In genomic region chr12:8698132-8698829, GRCh38 we compare ENCODE assay signal across 8 cellular contexts. TPM values are rescaled to one million over a fixed set of nuclear protein-coding genes. Genes with fewer than 3 reads are reported as not detected.
DNase-seq lines count a peak whose midpoint lies in the region; ATAC-seq and TF ChIP-seq lines count a peak whose summit lies in the region.

No MANE protein-coding gene starts in this region.

- H3K9me3 ChIP-seq in iPS-20b (ENCODE audit: insufficient read depth, low read depth, low read length) (no peaks in the 10 kb centered on the region), smooth muscle cell (replicated peaks; ENCODE audit: low read depth) (no peaks in the 10 kb centered on the region)

- H3K36me3 ChIP-seq in iPS-20b (ENCODE audit: insufficient read depth, low read depth, low read length) (peaks cover 17% of the 10 kb centered on the region), smooth muscle cell (ENCODE audit: low read depth) (no peaks in the 10 kb centered on the region)

- DNase-seq in 8988T: peak; percentile 45
- peak; percentile 11 to 35 (median 16) for DNase-seq in T-helper 2 cell
- peak; percentile 38 for DNase-seq in astrocyte of the spinal cord (ENCODE audit: low read depth, low spot score)
- peak; percentile 47 for DNase-seq in smooth muscle cell (lab: John Stamatoyannopoulos, UW; ENCODE audit: unreplicated experiment)
- no peak for DNase-seq in SKM-1 (lab: John Stamatoyannopoulos, UW; ENCODE audit: unreplicated experiment)

- ATAC-seq in GM18909 (IDR thresholded peaks at IDR 0.05; ENCODE audit: poor library complexity, unreplicated experiment) (peak; percentile 46), HG03432 (IDR thresholded peaks at IDR 0.05; ENCODE audit: unreplicated experiment) (peak; percentile 34)

- peak overlapping the region; percentile 99 for H3K4me2 ChIP-seq in smooth muscle cell

- peaks cover 21% of the 10 kb centered on the region for H3K4me1 ChIP-seq in iPS-20b (ENCODE audit: insufficient read depth, low read length)
- H3K4me1 ChIP-seq in smooth muscle cell (ENCODE audit: low read depth): peaks cover 24% of the 10 kb centered on the region

- peak overlapping the region; percentile 89 for H2AFZ ChIP-seq in smooth muscle cell (ENCODE audit: low read depth)

- H3K4me3 ChIP-seq in astrocyte of the spinal cord (ENCODE audit: low read depth, low read length) (peak overlapping the region; percentile 86), iPS-20b (ENCODE audit: low read length) (peak overlapping the region; percentile 83), smooth muscle cell (peak overlapping the region; percentile 99)

- no peaks in the 10 kb centered on the region for H3K27me3 ChIP-seq in iPS-20b (ENCODE audit: insufficient read depth, low read length)
- no peaks in the 10 kb centered on the region for H3K27me3 ChIP-seq in smooth muscle cell (ENCODE audit: low read depth)

- H3K27ac ChIP-seq in iPS-20b (ENCODE audit: low read length) (no peak overlapping the region), smooth muscle cell (ENCODE audit: low read depth) (peak overlapping the region; percentile 94)

- no peak for TF ChIP-seq CTCF in astrocyte of the spinal cord (IDR thresholded peaks at IDR 0.05; ENCODE audit: low read depth, low read length)
- no peak for TF ChIP-seq CTCF in smooth muscle cell (IDR thresholded peaks at IDR 0.05; ENCODE audit: borderline replicate concordance, insufficient read depth, poor library complexity, severe bottlenecking)

- WGBS in smooth muscle cell (ENCODE audit: low lambda C conversion rate): under 1% methylated on average over 52 of the region's 85 CpGs

- in situ Hi-C loops in astrocyte of the spinal cord (cut with HindIII; ENCODE audit: low sequenced_read_pairs): no loop called here

- peaks cover 49% of the 10 kb centered on the region for H3K79me2 ChIP-seq in smooth muscle cell (ENCODE audit: low read depth)

- peaks cover 46% of the 10 kb centered on the region for H4K20me1 ChIP-seq in smooth muscle cell (ENCODE audit: low read depth)

- H3F3A ChIP-seq in smooth muscle cell (ENCODE audit: low read depth): peaks cover 9% of the 10 kb centered on the region

- peak overlapping the region; percentile 85; the same call in 1 of the 2 replicates for H3K9ac ChIP-seq in iPS-20b (ENCODE audit: low read depth, low read length)
- H3K9ac ChIP-seq in smooth muscle cell (ENCODE audit: low read depth): peak overlapping the region; percentile 99

RNA-seq across cellular contexts. Expression of gene RIMKLB, which starts 0.5 kb away (rescaled TPM):
- 32.1 and 46.2 TPM in 2 replicates for total RNA-seq in smooth muscle cell
- polyA plus RNA-seq in smooth muscle cell: 11.9 and 20.7 TPM in 2 replicates

RNA-seq across cellular contexts. Expression of gene MFAP5, which starts 35.7 kb away (rescaled TPM):
- 96.5 and 120 TPM in 2 replicates for total RNA-seq in smooth muscle cell
- 33.5 and 92.4 TPM in 2 replicates for polyA plus RNA-seq in smooth muscle cell
